In genomic region chr2:97995026-97995733, GRCh38 we compare ENCODE assay signal across 1 cellular context.
TF ChIP-seq lines count a peak whose summit lies in the region.

No MANE protein-coding gene starts in this region.

TF ChIP-seq in GM12878, 131 proteins besides CTCF, POLR2A, EP300 and RAD21 (continued from another document and continues in another):
- TF ChIP-seq ELK1 (IDR thresholded peaks at IDR 0.05; ENCODE audit: low read depth, low read length) (no peak), RELB (IDR thresholded peaks at IDR 0.05; ENCODE audit: low read depth) (no peak), NFYA (IDR thresholded peaks at IDR 0.05; ENCODE audit: borderline replicate concordance, low read depth, low read length) (no peak), NR2F1 (conservative IDR thresholded peaks at IDR 0.05) (no peak; the same call in 1 of the 2 replicates), JUNB (IDR thresholded peaks at IDR 0.05) (no peak), EGR1 (IDR thresholded peaks at IDR 0.05; ENCODE audit: borderline replicate concordance in 1 of 2, low read depth in 2 of 2, low read length in 2 of 2) (no peak), BACH1 (IDR thresholded peaks at IDR 0.05; ENCODE audit: borderline replicate concordance) (0 out of 2 replicates have a peak, but pooled peaks have one; percentile 42), HSF1 (IDR thresholded peaks at IDR 0.05; ENCODE audit: low read depth, low read length) (no peak), SUZ12 (IDR thresholded peaks at IDR 0.05; ENCODE audit: unreplicated experiment) (no peak), JUND (IDR thresholded peaks at IDR 0.05; ENCODE audit: low read depth, low read length) (no peak), TCF7 (IDR thresholded peaks at IDR 0.05; ENCODE audit: borderline replicate concordance) (no peak), KAT2A (conservative IDR thresholded peaks at IDR 0.05; ENCODE audit: control insufficient read depth, low read depth, low read length) (no peak), ZBED1 (IDR thresholded peaks at IDR 0.05; ENCODE audit: borderline replicate concordance) (peak; percentile 52; the same call in 1 of the 2 replicates), TARDBP (IDR thresholded peaks at IDR 0.05; ENCODE audit: borderline replicate concordance) (no peak), PAX8 (IDR thresholded peaks at IDR 0.05) (no peak), PML (IDR thresholded peaks at IDR 0.05; ENCODE audit: low read length) (peak; percentile 55; the same call in 1 of the 2 replicates), SMAD1 (IDR thresholded peaks at IDR 0.05; ENCODE audit: low read depth, partially characterized antibody) (no peak), USF1 (IDR thresholded peaks at IDR 0.05; ENCODE audit: borderline replicate concordance, extremely low read length, insufficient read depth, low read depth, low read length) (no peak), EED (IDR thresholded peaks at IDR 0.05; ENCODE audit: low read depth) (no peak), SMC3 (IDR thresholded peaks at IDR 0.05; ENCODE audit: borderline replicate concordance, low read length) (no peak; the same call in 1 of the 2 replicates), KDM1A (IDR thresholded peaks at IDR 0.05; ENCODE audit: borderline replicate concordance) (no peak), ZBTB11 (CRISPR knock-in tag; IDR thresholded peaks at IDR 0.05) (no peak), IRF4 (IDR thresholded peaks at IDR 0.05; ENCODE audit: low read depth, low read length) (no peak), RELA (IDR thresholded peaks at IDR 0.05; ENCODE audit: borderline replicate concordance, partially characterized antibody) (no peak), MTA2 (IDR thresholded peaks at IDR 0.05; ENCODE audit: low read depth) (0 out of 2 replicates have a peak, but pooled peaks have one; percentile 23), BHLHE40 (IDR thresholded peaks at IDR 0.05; ENCODE audit: borderline replicate concordance in 1 of 2, low read depth in 2 of 2, low read length in 1 of 2) (no peak), ZSCAN29 (IDR thresholded peaks at IDR 0.05) (peak; percentile 7; the same call in 1 of the 2 replicates), SMAD5 (IDR thresholded peaks at IDR 0.05; ENCODE audit: low read depth) (no peak), ZNF217 (IDR thresholded peaks at IDR 0.05) (peak; percentile 64; the same call in 1 of the 2 replicates), WRNIP1 (IDR thresholded peaks at IDR 0.05; ENCODE audit: borderline replicate concordance, low read depth, low read length) (no peak), ATF7 (IDR thresholded peaks at IDR 0.05; ENCODE audit: low read depth) (no peak), RUNX3 (IDR thresholded peaks at IDR 0.05; ENCODE audit: low read length) (peak; percentile 97)
- TF ChIP-seq, protein P1, sequence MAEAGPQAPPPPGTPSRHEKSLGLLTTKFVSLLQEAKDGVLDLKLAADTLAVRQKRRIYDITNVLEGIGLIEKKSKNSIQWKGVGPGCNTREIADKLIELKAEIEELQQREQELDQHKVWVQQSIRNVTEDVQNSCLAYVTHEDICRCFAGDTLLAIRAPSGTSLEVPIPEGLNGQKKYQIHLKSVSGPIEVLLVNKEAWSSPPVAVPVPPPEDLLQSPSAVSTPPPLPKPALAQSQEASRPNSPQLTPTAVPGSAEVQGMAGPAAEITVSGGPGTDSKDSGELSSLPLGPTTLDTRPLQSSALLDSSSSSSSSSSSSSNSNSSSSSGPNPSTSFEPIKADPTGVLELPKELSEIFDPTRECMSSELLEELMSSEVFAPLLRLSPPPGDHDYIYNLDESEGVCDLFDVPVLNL (IDR thresholded peaks at IDR 0.05; ENCODE audit: low read depth, low read length) = no peak
- TF ChIP-seq, protein P2, sequence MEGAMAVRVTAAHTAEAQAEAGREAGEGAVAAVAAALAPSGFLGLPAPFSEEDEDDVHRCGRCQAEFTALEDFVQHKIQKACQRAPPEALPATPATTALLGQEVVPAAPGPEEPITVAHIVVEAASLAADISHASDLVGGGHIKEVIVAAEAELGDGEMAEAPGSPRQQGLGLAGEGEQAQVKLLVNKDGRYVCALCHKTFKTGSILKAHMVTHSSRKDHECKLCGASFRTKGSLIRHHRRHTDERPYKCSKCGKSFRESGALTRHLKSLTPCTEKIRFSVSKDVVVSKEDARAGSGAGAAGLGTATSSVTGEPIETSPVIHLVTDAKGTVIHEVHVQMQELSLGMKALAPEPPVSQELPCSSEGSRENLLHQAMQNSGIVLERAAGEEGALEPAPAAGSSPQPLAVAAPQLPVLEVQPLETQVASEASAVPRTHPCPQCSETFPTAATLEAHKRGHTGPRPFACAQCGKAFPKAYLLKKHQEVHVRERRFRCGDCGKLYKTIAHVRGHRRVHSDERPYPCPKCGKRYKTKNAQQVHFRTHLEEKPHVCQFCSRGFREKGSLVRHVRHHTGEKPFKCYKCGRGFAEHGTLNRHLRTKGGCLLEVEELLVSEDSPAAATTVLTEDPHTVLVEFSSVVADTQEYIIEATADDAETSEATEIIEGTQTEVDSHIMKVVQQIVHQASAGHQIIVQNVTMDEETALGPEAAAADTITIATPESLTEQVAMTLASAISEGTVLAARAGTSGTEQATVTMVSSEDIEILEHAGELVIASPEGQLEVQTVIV (IDR thresholded peaks at IDR 0.05; ENCODE audit: borderline replicate concordance, partially characterized antibody) = no peak
- TF ChIP-seq, protein P3, sequence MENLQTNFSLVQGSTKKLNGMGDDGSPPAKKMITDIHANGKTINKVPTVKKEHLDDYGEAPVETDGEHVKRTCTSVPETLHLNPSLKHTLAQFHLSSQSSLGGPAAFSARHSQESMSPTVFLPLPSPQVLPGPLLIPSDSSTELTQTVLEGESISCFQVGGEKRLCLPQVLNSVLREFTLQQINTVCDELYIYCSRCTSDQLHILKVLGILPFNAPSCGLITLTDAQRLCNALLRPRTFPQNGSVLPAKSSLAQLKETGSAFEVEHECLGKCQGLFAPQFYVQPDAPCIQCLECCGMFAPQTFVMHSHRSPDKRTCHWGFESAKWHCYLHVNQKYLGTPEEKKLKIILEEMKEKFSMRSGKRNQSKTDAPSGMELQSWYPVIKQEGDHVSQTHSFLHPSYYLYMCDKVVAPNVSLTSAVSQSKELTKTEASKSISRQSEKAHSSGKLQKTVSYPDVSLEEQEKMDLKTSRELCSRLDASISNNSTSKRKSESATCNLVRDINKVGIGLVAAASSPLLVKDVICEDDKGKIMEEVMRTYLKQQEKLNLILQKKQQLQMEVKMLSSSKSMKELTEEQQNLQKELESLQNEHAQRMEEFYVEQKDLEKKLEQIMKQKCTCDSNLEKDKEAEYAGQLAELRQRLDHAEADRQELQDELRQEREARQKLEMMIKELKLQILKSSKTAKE (IDR thresholded peaks at IDR 0.05; ENCODE audit: low read depth, poor library complexity, severe bottlenecking) = peak; percentile 84
- TF ChIP-seq, protein P4, sequence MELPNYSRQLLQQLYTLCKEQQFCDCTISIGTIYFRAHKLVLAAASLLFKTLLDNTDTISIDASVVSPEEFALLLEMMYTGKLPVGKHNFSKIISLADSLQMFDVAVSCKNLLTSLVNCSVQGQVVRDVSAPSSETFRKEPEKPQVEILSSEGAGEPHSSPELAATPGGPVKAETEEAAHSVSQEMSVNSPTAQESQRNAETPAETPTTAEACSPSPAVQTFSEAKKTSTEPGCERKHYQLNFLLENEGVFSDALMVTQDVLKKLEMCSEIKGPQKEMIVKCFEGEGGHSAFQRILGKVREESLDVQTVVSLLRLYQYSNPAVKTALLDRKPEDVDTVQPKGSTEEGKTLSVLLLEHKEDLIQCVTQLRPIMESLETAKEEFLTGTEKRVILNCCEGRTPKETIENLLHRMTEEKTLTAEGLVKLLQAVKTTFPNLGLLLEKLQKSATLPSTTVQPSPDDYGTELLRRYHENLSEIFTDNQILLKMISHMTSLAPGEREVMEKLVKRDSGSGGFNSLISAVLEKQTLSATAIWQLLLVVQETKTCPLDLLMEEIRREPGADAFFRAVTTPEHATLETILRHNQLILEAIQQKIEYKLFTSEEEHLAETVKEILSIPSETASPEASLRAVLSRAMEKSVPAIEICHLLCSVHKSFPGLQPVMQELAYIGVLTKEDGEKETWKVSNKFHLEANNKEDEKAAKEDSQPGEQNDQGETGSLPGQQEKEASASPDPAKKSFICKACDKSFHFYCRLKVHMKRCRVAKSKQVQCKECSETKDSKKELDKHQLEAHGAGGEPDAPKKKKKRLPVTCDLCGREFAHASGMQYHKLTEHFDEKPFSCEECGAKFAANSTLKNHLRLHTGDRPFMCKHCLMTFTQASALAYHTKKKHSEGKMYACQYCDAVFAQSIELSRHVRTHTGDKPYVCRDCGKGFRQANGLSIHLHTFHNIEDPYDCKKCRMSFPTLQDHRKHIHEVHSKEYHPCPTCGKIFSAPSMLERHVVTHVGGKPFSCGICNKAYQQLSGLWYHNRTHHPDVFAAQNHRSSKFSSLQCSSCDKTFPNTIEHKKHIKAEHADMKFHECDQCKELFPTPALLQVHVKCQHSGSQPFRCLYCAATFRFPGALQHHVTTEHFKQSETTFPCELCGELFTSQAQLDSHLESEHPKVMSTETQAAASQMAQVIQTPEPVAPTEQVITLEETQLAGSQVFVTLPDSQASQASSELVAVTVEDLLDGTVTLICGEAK (IDR thresholded peaks at IDR 0.05; ENCODE audit: borderline replicate concordance) = no peak
